2 cellular contexts compared by ENCODE assay signal in genomic region chr1:94310570-94311270, GRCh38.
TF ChIP-seq lines count a peak whose summit lies in the region.

No MANE protein-coding gene starts in this region.

TF ChIP-seq in HEK293, 187 proteins besides CTCF, POLR2A, EP300 and RAD21:
- TF ChIP-seq AEBP2 (tag by site-specific recombination; IDR thresholded peaks at IDR 0.05; ENCODE audit: borderline replicate concordance) (no peak), ZBTB11 (tag by site-specific recombination; conservative IDR thresholded peaks at IDR 0.05; ENCODE audit: low read depth) (peak; percentile 72)

TF ChIP-seq in H1, 55 proteins besides CTCF, POLR2A, EP300 and RAD21 (continued from another document):
- TF ChIP-seq TBP (IDR thresholded peaks at IDR 0.05; ENCODE audit: low read depth, low read length) (no peak), KDM4A (IDR thresholded peaks at IDR 0.05; ENCODE audit: low read depth, low read length, severe bottlenecking) (no peak)
